8 cellular contexts compared by ENCODE assay signal in genomic region chr11:86192858-86193257, GRCh38. TPM values are rescaled to one million over a fixed set of nuclear protein-coding genes. Genes with fewer than 3 reads are reported as not detected.
DNase-seq lines count a peak whose midpoint lies in the region; ATAC-seq and TF ChIP-seq lines count a peak whose summit lies in the region.

No MANE protein-coding gene starts in this region.

- H2AFZ ChIP-seq in fibroblast of lung (ENCODE audit: low read length), result peak overlapping the region; percentile 24

- H3K9me3 ChIP-seq in fibroblast of lung (ENCODE audit: control insufficient read depth, insufficient read depth, low read depth, low read length) (no peaks in the 10 kb centered on the region), upper lobe of right lung (no peaks in the 10 kb centered on the region), prostate gland (no peaks in the 10 kb centered on the region)

- peak; percentile 95 for DNase-seq in COR-L47 (lab: John Stamatoyannopoulos, UW)
- peak; percentile 22 for DNase-seq in NCI-H2196 treated with DMSO at 0.1 percent for 48 hours (lab: John Stamatoyannopoulos, UW; ENCODE audit: unreplicated experiment)
- DNase-seq in fibroblast of lung (ENCODE audit: low read depth in 2 of 2), result no peak
- DNase-seq in upper lobe of right lung, result no peak
- no peak for DNase-seq in prostate gland (ENCODE audit: low spot score)
- no peak for DNase-seq in AG08395 (ENCODE audit: low spot score)
- no peak for DNase-seq in amniotic stem cell (lab: John Stamatoyannopoulos, UW)

- no peaks in the 10 kb centered on the region for H3K27me3 ChIP-seq in fibroblast of lung (ENCODE audit: control insufficient read depth, insufficient read depth, low read length)
- H3K27me3 ChIP-seq in upper lobe of right lung, result no peaks in the 10 kb centered on the region
- no peaks in the 10 kb centered on the region for H3K27me3 ChIP-seq in prostate gland (replicated peaks; ENCODE audit: insufficient read depth)

- no peak for TF ChIP-seq POLR2A in prostate gland (IDR thresholded peaks at IDR 0.05)

- TF ChIP-seq CTCF in fibroblast of lung (conservative IDR thresholded peaks at IDR 0.05 in 1 of 2, IDR thresholded peaks at IDR 0.05 in 1 of 2; ENCODE audit: low read depth in 1 of 2, low read length in 2 of 2) (no peak), upper lobe of right lung (IDR thresholded peaks at IDR 0.05) (no peak), prostate gland (IDR thresholded peaks at IDR 0.05) (no peak)

- H3K4me1 ChIP-seq in fibroblast of lung (ENCODE audit: control insufficient read depth, extremely low read depth, insufficient read depth, low read length) (peaks cover 3% of the 10 kb centered on the region), upper lobe of right lung (peaks cover 16% of the 10 kb centered on the region), prostate gland (replicated peaks) (no peaks in the 10 kb centered on the region)

- H3K9ac ChIP-seq in fibroblast of lung (ENCODE audit: insufficient read depth, low read length), result no peak overlapping the region

- 43% methylated on average over 1 of the region's 1 CpG for WGBS in prostate gland

- H3K4me2 ChIP-seq in fibroblast of lung (ENCODE audit: extremely low read depth, insufficient read depth, low read length), result no peak overlapping the region

- intact Hi-C loops in upper lobe of right lung (cut with DNase I) (loop anchor here (10.0 kb wide), 1 partner anchor 148 kb away; no protein-coding TSS in a partner anchor), prostate gland (cut with DNase I) (loop anchor here (2.0 kb wide), 1 partner anchor 148 kb away; no protein-coding TSS in a partner anchor)

- no peaks in the 10 kb centered on the region for H4K20me1 ChIP-seq in fibroblast of lung (ENCODE audit: control insufficient read depth, extremely low read depth, insufficient read depth, low read length)

- H3K4me3 ChIP-seq in fibroblast of lung (replicated peaks in 1 of 4; ENCODE audit: control extremely low read depth in 1 of 4, insufficient read depth in 1 of 4, low read depth in 3 of 4, low read length in 4 of 4), result no peak overlapping the region
- no peak overlapping the region for H3K4me3 ChIP-seq in upper lobe of right lung
- no peak overlapping the region for H3K4me3 ChIP-seq in prostate gland

- H3K27ac ChIP-seq in fibroblast of lung (ENCODE audit: insufficient read depth, low read length) (no peak overlapping the region), upper lobe of right lung (peak overlapping the region; percentile 42), prostate gland (no peak overlapping the region)

- ATAC-seq in GM21825 (IDR thresholded peaks at IDR 0.05; ENCODE audit: unreplicated experiment), result peak; percentile 6
- no peak for ATAC-seq in upper lobe of right lung

- H3K79me2 ChIP-seq in fibroblast of lung (ENCODE audit: control insufficient read depth, insufficient read depth, low read length), result no peaks in the 10 kb centered on the region

- H3K36me3 ChIP-seq in fibroblast of lung (ENCODE audit: control insufficient read depth, insufficient read depth, low read length) (no peaks in the 10 kb centered on the region), upper lobe of right lung (no peaks in the 10 kb centered on the region), prostate gland (no peaks in the 10 kb centered on the region)

RNA-seq across cellular contexts. Expression of gene EED, which starts 51.7 kb away (rescaled TPM):
- 19.5 and 22.3 TPM in 2 replicates for total RNA-seq in fibroblast of lung
- polyA plus RNA-seq in fibroblast of lung, result 13.0 and 15.4 TPM in 2 replicates
- 17.5 and 21.6 TPM in 2 replicates for polyA plus RNA-seq in fibroblast of lung (2012)
- 2.1 TPM in 1 of 2 replicates, not detected in the other for polyA minus RNA-seq in fibroblast of lung (ENCODE audit: low replicate concordance)
- 21.3 TPM for total RNA-seq in upper lobe of right lung
- 10 to 100 TPM; 18.1 to 20.9 TPM for total RNA-seq in prostate gland

Comparison
In these comparisons a context has a peak if more than half of its experiments do, and no peak if none do; other contexts are left out.
1. DNase-seq: peak in COR-L47 (single experiment) and NCI-H2196 treated with DMSO at 0.1 percent for 48 hours (single experiment); none in fibroblast of lung (0 of 2), upper lobe of right lung (single experiment), prostate gland (single experiment), AG08395 (single experiment) and amniotic stem cell (single experiment).